ENCODE assay signal across 24 cellular contexts in genomic region chr13:71087432-71087831, GRCh38.
"Had no signal": no experiment of that assay in that cellular context is flagged by ENCODE, and none has a peak within 500 bp of the region (broad histone marks: within the 10 kb centered on the region; RNA-seq: fewer than 3 reads in every experiment).

No MANE protein-coding gene starts in this region.

- ATAC-seq: effector memory CD8-positive, alpha-beta T cell; esophagus mucosa; foreskin keratinocyte; gastrocnemius medialis; gastroesophageal sphincter; heart left ventricle; heart right ventricle had no signal

- H3K36me3 ChIP-seq: colonic mucosa, esophagus muscularis mucosa, esophagus squamous epithelium, gastrocnemius medialis, gastroesophageal sphincter, heart left ventricle, heart right ventricle had no signal

- H3K9me3 ChIP-seq: colonic mucosa, esophagus muscularis mucosa, esophagus squamous epithelium, gastrocnemius medialis, gastroesophageal sphincter, heart left ventricle, heart right ventricle had no signal

- H3K27me3 ChIP-seq: colonic mucosa, dorsolateral prefrontal cortex, esophagus muscularis mucosa, esophagus squamous epithelium, foreskin keratinocyte, gastrocnemius medialis, gastroesophageal sphincter, heart left ventricle, heart right ventricle, hepatocyte had no signal

- DNase-seq: colonic mucosa; cortex of kidney; dermis blood vessel endothelial cell; dorsolateral prefrontal cortex; effector CD4-positive, alpha-beta T cell; effector CD8-positive, alpha-beta T cell; effector memory CD4-positive, alpha-beta T cell; effector memory CD8-positive, alpha-beta T cell; endodermal cell; erythroblast; esophagus squamous epithelium; foreskin keratinocyte; foreskin melanocyte; gastrocnemius medialis; glutamatergic neuron; head of caudate nucleus; heart left ventricle; heart right ventricle had no signal

- H3K4me3 Mint-ChIP-seq: dendritic cell treated with granulocyte-macrophage colony-stimulating factor and Interleukin-4, amounts not matched to agents 40 ng/mL and 50 ng/mL, for 4 days; effector memory CD8-positive, alpha-beta T cell; endodermal cell had no signal

- H3K27ac Mint-ChIP-seq: dendritic cell treated with granulocyte-macrophage colony-stimulating factor and Interleukin-4, amounts not matched to agents 40 ng/mL and 50 ng/mL, for 4 days; effector memory CD8-positive, alpha-beta T cell; endodermal cell had no signal

- H3K4me3 ChIP-seq: colonic mucosa, coronary artery, dorsolateral prefrontal cortex, esophagus muscularis mucosa, esophagus squamous epithelium, gastrocnemius medialis, gastroesophageal sphincter, heart left ventricle, heart right ventricle, hepatocyte had no signal

- H3K4me1 ChIP-seq: colonic mucosa, esophagus muscularis mucosa, esophagus squamous epithelium, foreskin keratinocyte, gastrocnemius medialis, gastroesophageal sphincter, heart left ventricle, heart right ventricle had no signal

- H3K4me1 Mint-ChIP-seq: endodermal cell had no signal

- H3K27me3 Mint-ChIP-seq: dendritic cell treated with granulocyte-macrophage colony-stimulating factor and Interleukin-4, amounts not matched to agents 40 ng/mL and 50 ng/mL, for 4 days; effector memory CD8-positive, alpha-beta T cell had no signal
